ENCODE assay signal across 1 cellular context in the genomic region with DNA sequence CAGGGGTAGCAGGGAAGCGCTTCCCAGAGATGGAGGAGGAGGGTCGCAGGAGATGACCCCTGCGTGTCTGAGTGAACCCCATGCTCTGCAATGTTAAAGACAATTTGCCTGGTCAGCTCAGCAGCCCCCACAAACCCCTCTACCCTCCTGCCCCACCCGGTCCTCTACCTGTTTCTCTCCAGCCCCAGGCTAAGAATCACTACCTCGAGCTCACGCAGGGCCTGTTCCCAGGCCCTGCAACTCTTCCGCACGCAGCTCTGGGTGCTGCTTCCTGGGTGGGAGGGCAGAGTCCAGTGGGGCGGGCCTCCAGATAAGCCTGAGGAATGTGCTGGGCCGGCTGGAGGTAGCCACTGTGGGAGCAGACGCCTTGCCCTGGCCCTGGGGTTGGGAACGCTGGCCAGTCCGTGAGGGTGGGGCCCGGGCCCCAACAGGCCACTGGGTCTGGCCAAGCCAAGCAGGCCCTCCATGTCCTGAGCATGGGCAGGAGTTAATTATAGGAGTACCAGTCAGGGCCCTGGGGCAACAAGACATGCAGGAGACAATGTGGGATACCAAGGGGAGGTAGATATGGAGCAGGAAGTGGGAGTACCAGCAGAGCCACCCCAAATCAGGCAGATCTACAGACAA.
TF ChIP-seq lines count a peak whose summit lies in the region.

No MANE protein-coding gene starts in this region.

TF ChIP-seq in HepG2, 621 proteins besides CTCF, POLR2A, EP300 and RAD21 (continued from another document and continues in another):
- TF ChIP-seq ZNF142 (CRISPR knock-in tag; IDR thresholded peaks at IDR 0.05) (no peak), TOE1 (CRISPR knock-in tag; IDR thresholded peaks at IDR 0.05) (no peak), KLF9 (CRISPR knock-in tag; IDR thresholded peaks at IDR 0.05; ENCODE audit: low read depth) (no peak), ZNF549 (CRISPR knock-in tag; IDR thresholded peaks at IDR 0.05) (no peak), SNAPC5 (CRISPR knock-in tag; IDR thresholded peaks at IDR 0.05; ENCODE audit: borderline replicate concordance) (0 out of 2 replicates have a peak, but pooled peaks have one; percentile 66), POLR2AphosphoS2 (IDR thresholded peaks at IDR 0.05; ENCODE audit: low read depth, low read length) (no peak), AKNA (CRISPR knock-in tag; IDR thresholded peaks at IDR 0.05; ENCODE audit: borderline replicate concordance) (no peak; the same call in 1 of the 2 replicates), BRD4 (CRISPR knock-in tag; IDR thresholded peaks at IDR 0.05) (no peak), ZHX1 (CRISPR knock-in tag; IDR thresholded peaks at IDR 0.05; ENCODE audit: low read depth) (no peak; the same call in 1 of the 2 replicates), SKI (IDR thresholded peaks at IDR 0.05; ENCODE audit: partially characterized antibody) (peak; percentile 43), BCL3 (CRISPR knock-in tag; IDR thresholded peaks at IDR 0.05) (no peak; the same call in 1 of the 2 replicates), SMYD3 (CRISPR knock-in tag; IDR thresholded peaks at IDR 0.05) (peak; percentile 76), ZNF883 (CRISPR knock-in tag; IDR thresholded peaks at IDR 0.05; ENCODE audit: not compliant biosample characterization) (peak; percentile 63), MAX (IDR thresholded peaks at IDR 0.05) (peak; percentile 66), MXI1 (IDR thresholded peaks at IDR 0.05; ENCODE audit: borderline replicate concordance, low read depth, low read length) (peak; percentile 59; the same call in 1 of the 3 replicates), ZNF343 (CRISPR knock-in tag; IDR thresholded peaks at IDR 0.05) (no peak), ZFYVE20 (CRISPR knock-in tag; IDR thresholded peaks at IDR 0.05; ENCODE audit: borderline replicate concordance, low read depth) (no peak), SNAI1 (CRISPR knock-in tag; IDR thresholded peaks at IDR 0.05; ENCODE audit: borderline replicate concordance) (peak; percentile 94; the same call in 1 of the 2 replicates), MED8 (CRISPR knock-in tag; IDR thresholded peaks at IDR 0.05; ENCODE audit: insufficient replicate concordance) (no peak), ZNF414 (CRISPR knock-in tag; IDR thresholded peaks at IDR 0.05) (peak; percentile 81; the same call in 1 of the 2 replicates), ZNF570 (CRISPR knock-in tag; IDR thresholded peaks at IDR 0.05; ENCODE audit: borderline replicate concordance) (no peak), FLYWCH1 (CRISPR knock-in tag; IDR thresholded peaks at IDR 0.05) (no peak), ZNF879 (CRISPR knock-in tag; IDR thresholded peaks at IDR 0.05) (no peak), GZF1 (CRISPR knock-in tag; IDR thresholded peaks at IDR 0.05) (peak; percentile 95), TGIF2 (CRISPR knock-in tag; IDR thresholded peaks at IDR 0.05) (0 out of 2 replicates have a peak, but pooled peaks have one; percentile 26), ZNF451 (CRISPR knock-in tag; IDR thresholded peaks at IDR 0.05) (0 out of 2 replicates have a peak, but pooled peaks have one; percentile 23), ZBTB1 (CRISPR knock-in tag; IDR thresholded peaks at IDR 0.05; ENCODE audit: borderline replicate concordance) (no peak), ZNF703 (CRISPR knock-in tag; IDR thresholded peaks at IDR 0.05; ENCODE audit: borderline replicate concordance) (no peak), SMC3 (IDR thresholded peaks at IDR 0.05; ENCODE audit: low read length) (no peak; the same call in 1 of the 2 replicates), TP53 (CRISPR knock-in tag; conservative IDR thresholded peaks at IDR 0.05) (no peak; the same call in 1 of the 2 replicates), MEIS2 (CRISPR knock-in tag; IDR thresholded peaks at IDR 0.05) (no peak), RXRA (CRISPR knock-in tag; IDR thresholded peaks at IDR 0.05) (peak; percentile 79; the same call in 1 of the 2 replicates)
- TF ChIP-seq, protein P1, sequence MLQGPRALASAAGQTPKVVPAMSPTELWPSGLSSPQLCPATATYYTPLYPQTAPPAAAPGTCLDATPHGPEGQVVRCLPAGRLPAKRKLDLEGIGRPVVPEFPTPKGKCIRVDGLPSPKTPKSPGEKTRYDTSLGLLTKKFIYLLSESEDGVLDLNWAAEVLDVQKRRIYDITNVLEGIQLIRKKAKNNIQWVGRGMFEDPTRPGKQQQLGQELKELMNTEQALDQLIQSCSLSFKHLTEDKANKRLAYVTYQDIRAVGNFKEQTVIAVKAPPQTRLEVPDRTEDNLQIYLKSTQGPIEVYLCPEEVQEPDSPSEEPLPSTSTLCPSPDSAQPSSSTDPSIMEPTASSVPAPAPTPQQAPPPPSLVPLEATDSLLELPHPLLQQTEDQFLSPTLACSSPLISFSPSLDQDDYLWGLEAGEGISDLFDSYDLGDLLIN (CRISPR knock-in tag; IDR thresholded peaks at IDR 0.05; ENCODE audit: borderline replicate concordance): no peak
- TF ChIP-seq, protein P2, sequence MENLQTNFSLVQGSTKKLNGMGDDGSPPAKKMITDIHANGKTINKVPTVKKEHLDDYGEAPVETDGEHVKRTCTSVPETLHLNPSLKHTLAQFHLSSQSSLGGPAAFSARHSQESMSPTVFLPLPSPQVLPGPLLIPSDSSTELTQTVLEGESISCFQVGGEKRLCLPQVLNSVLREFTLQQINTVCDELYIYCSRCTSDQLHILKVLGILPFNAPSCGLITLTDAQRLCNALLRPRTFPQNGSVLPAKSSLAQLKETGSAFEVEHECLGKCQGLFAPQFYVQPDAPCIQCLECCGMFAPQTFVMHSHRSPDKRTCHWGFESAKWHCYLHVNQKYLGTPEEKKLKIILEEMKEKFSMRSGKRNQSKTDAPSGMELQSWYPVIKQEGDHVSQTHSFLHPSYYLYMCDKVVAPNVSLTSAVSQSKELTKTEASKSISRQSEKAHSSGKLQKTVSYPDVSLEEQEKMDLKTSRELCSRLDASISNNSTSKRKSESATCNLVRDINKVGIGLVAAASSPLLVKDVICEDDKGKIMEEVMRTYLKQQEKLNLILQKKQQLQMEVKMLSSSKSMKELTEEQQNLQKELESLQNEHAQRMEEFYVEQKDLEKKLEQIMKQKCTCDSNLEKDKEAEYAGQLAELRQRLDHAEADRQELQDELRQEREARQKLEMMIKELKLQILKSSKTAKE (CRISPR knock-in tag; IDR thresholded peaks at IDR 0.05; ENCODE audit: borderline replicate concordance): peak; percentile 77
